Comparison of ENCODE assay signal across 1 cellular context in genomic region chr9:71096431-71097108, GRCh38.
TF ChIP-seq lines count a peak whose summit lies in the region.

No MANE protein-coding gene starts in this region.

TF ChIP-seq in HepG2, 621 proteins besides CTCF, POLR2A, EP300 and RAD21 (continued from another document and continues in another):
- no peak for TF ChIP-seq CC2D1A (CRISPR knock-in tag; IDR thresholded peaks at IDR 0.05)
- TF ChIP-seq ZNF503 (CRISPR knock-in tag; IDR thresholded peaks at IDR 0.05): peak; percentile 39; the same call in 1 of the 2 replicates
- no peak for TF ChIP-seq ZNF75D (CRISPR knock-in tag; IDR thresholded peaks at IDR 0.05; ENCODE audit: borderline replicate concordance)
- no peak for TF ChIP-seq ZNF382 (CRISPR knock-in tag; IDR thresholded peaks at IDR 0.05; ENCODE audit: borderline replicate concordance)
- 0 out of 2 replicates have a peak, but pooled peaks have one; percentile 32 for TF ChIP-seq ZNF501 (CRISPR knock-in tag; IDR thresholded peaks at IDR 0.05)
- peak; percentile 87 for TF ChIP-seq ZNF609 (CRISPR knock-in tag; IDR thresholded peaks at IDR 0.05; ENCODE audit: borderline replicate concordance)
- TF ChIP-seq ARID4A (CRISPR knock-in tag; IDR thresholded peaks at IDR 0.05; ENCODE audit: borderline replicate concordance): peak; percentile 54; the same call in 1 of the 2 replicates
- peak; percentile 80; the same call in 1 of the 2 replicates for TF ChIP-seq ZNF292 (CRISPR knock-in tag; IDR thresholded peaks at IDR 0.05; ENCODE audit: borderline replicate concordance, low read depth)
- TF ChIP-seq RCOR2 (CRISPR knock-in tag; IDR thresholded peaks at IDR 0.05): no peak
- 0 out of 2 replicates have a peak, but pooled peaks have one; percentile 51 for TF ChIP-seq POGK (CRISPR knock-in tag; conservative IDR thresholded peaks at IDR 0.05)
- TF ChIP-seq ZNF362 (CRISPR knock-in tag; IDR thresholded peaks at IDR 0.05; ENCODE audit: borderline replicate concordance): no peak; the same call in 1 of the 2 replicates
- peak; percentile 30 for TF ChIP-seq TEAD3 (CRISPR knock-in tag; optimal IDR thresholded peaks at IDR 0.05; ENCODE audit: borderline replicate concordance)
- peak; percentile 67 for TF ChIP-seq SKI (IDR thresholded peaks at IDR 0.05; ENCODE audit: partially characterized antibody)
- 0 out of 2 replicates have a peak, but pooled peaks have one; percentile 52 for TF ChIP-seq ZNF614 (CRISPR knock-in tag; IDR thresholded peaks at IDR 0.05; ENCODE audit: borderline replicate concordance)
- TF ChIP-seq ZNF280D (CRISPR knock-in tag; IDR thresholded peaks at IDR 0.05): peak; percentile 86
- TF ChIP-seq KAT8 (CRISPR knock-in tag; IDR thresholded peaks at IDR 0.05): no peak
- TF ChIP-seq ZMYM4 (CRISPR knock-in tag; IDR thresholded peaks at IDR 0.05): peak; percentile 97
- TF ChIP-seq MLX (CRISPR knock-in tag; IDR thresholded peaks at IDR 0.05): peak; percentile 55; the same call in 1 of the 2 replicates
- no peak for TF ChIP-seq PAF1 (CRISPR knock-in tag; IDR thresholded peaks at IDR 0.05)
- peak; percentile 65 for TF ChIP-seq ATF1 (CRISPR knock-in tag; IDR thresholded peaks at IDR 0.05)
- no peak for TF ChIP-seq SIN3A (IDR thresholded peaks at IDR 0.05; ENCODE audit: borderline replicate concordance, low read depth, low read length)
- TF ChIP-seq SP140L (CRISPR knock-in tag; IDR thresholded peaks at IDR 0.05; ENCODE audit: borderline replicate concordance): no peak
- TF ChIP-seq KDM2A (CRISPR knock-in tag; IDR thresholded peaks at IDR 0.05; ENCODE audit: borderline replicate concordance, low read depth): no peak
- TF ChIP-seq GABPA (IDR thresholded peaks at IDR 0.05; ENCODE audit: low read depth, low read length): no peak
- no peak; the same call in 1 of the 2 replicates for TF ChIP-seq GABPA (CRISPR knock-in tag; IDR thresholded peaks at IDR 0.05; ENCODE audit: low read depth)
- peak; percentile 67 for TF ChIP-seq NFYB (CRISPR knock-in tag; IDR thresholded peaks at IDR 0.05)
- no peak for TF ChIP-seq ZNF10 (CRISPR knock-in tag; IDR thresholded peaks at IDR 0.05; ENCODE audit: borderline replicate concordance, low read depth)
- TF ChIP-seq NFATC3 (CRISPR knock-in tag; IDR thresholded peaks at IDR 0.05): no peak
- TF ChIP-seq SIX1 (CRISPR knock-in tag; IDR thresholded peaks at IDR 0.05; ENCODE audit: borderline replicate concordance): no peak; the same call in 1 of the 2 replicates
- TF ChIP-seq KLF11 (CRISPR knock-in tag; IDR thresholded peaks at IDR 0.05): no peak
- TF ChIP-seq PHF21A (CRISPR knock-in tag; IDR thresholded peaks at IDR 0.05): peak; percentile 95
- TF ChIP-seq SOX6 (IDR thresholded peaks at IDR 0.05): no peak
- TF ChIP-seq SOX6 (CRISPR knock-in tag; IDR thresholded peaks at IDR 0.05): peak; percentile 88
- peak; percentile 52; the same call in 1 of the 2 replicates for TF ChIP-seq MXD4 (CRISPR knock-in tag; IDR thresholded peaks at IDR 0.05)
- TF ChIP-seq HNF4A (CRISPR knock-in tag; IDR thresholded peaks at IDR 0.05): peak; percentile 90
- TF ChIP-seq ARID5B (CRISPR knock-in tag; IDR thresholded peaks at IDR 0.05): peak; percentile 89
- TF ChIP-seq ZNF329 (CRISPR knock-in tag; IDR thresholded peaks at IDR 0.05; ENCODE audit: low read depth): no peak
- TF ChIP-seq KLF13 (CRISPR knock-in tag; IDR thresholded peaks at IDR 0.05): no peak
- 0 out of 2 replicates have a peak, but pooled peaks have one; percentile 40 for TF ChIP-seq ZNF335 (CRISPR knock-in tag; IDR thresholded peaks at IDR 0.05)
